ENCODE assay signal across 8 cellular contexts in genomic region chr19:5691205-5691929, GRCh38. TPM values are rescaled to one million over a fixed set of nuclear protein-coding genes. Genes with fewer than 3 reads are reported as not detected.
A peak's percentile ranks its signal among the peaks of the same experiment; 100 is the strongest.
DNase-seq lines count a peak whose midpoint lies in the region; ATAC-seq lines count a peak whose summit lies in the region.

No MANE protein-coding gene starts in this region.

- no peak for ATAC-seq in GM18517 (IDR thresholded peaks at IDR 0.05; ENCODE audit: unreplicated experiment)

- intact Hi-C loops in head of caudate nucleus (cut with DNase I) = no loop called here

- in situ Hi-C loops in GM23248 (cut with MboI) = no loop called here

- H3K27me3 ChIP-seq in GM23248 (replicated peaks; ENCODE audit: insufficient read depth) = no peaks in the 10 kb centered on the region
- no peaks in the 10 kb centered on the region for H3K27me3 ChIP-seq in rectal smooth muscle tissue (ENCODE audit: control insufficient read depth, insufficient read depth, low read length)

- WGBS in GM23248 (ENCODE audit: low coverage in 1 of 2, low lambda C conversion rate in 2 of 2, missing lambda C conversion rate in 2 of 2), 2 experiments = 3 to 6% methylated on average over 32 to 42 of the region's 43 CpGs

- peaks cover 11% of the 10 kb centered on the region; the same call in 1 of the 2 replicates for H3F3A ChIP-seq in GM23248 (ENCODE audit: insufficient read depth)

- H3K36me3 ChIP-seq in GM23248 (ENCODE audit: low read depth) (peaks cover 17% of the 10 kb centered on the region; the same call in 1 of the 2 replicates), rectal smooth muscle tissue (ENCODE audit: control insufficient read depth, insufficient read depth, low read length) (peaks cover 31% of the 10 kb centered on the region)

- H3K79me2 ChIP-seq in GM23248 (ENCODE audit: insufficient read depth) = peaks cover 62% of the 10 kb centered on the region

- H3K4me1 ChIP-seq in GM23248 (ENCODE audit: insufficient read depth) = no peaks in the 10 kb centered on the region
- peaks cover 5% of the 10 kb centered on the region for H3K4me1 ChIP-seq in rectal smooth muscle tissue (ENCODE audit: control insufficient read depth, insufficient read depth, low read length)

- H3K27ac ChIP-seq in GM23248 (peak overlapping the region; percentile 77), rectal smooth muscle tissue (ENCODE audit: low read depth, low read length) (peak overlapping the region; percentile 89)

- H3K4me2 ChIP-seq in GM23248 (ENCODE audit: unreplicated experiment) = peak overlapping the region; percentile 61

- no peaks in the 10 kb centered on the region for H3K9me3 ChIP-seq in GM23248 (ENCODE audit: low read depth)

- peaks cover 9% of the 10 kb centered on the region; the same call in 1 of the 2 replicates for H4K20me1 ChIP-seq in GM23248 (ENCODE audit: insufficient read depth)

- no peaks in the 10 kb centered on the region for H3K9me2 ChIP-seq in GM23248 (ENCODE audit: insufficient read depth)

- H3K9ac ChIP-seq in GM23248 = peak overlapping the region; percentile 86
- H3K9ac ChIP-seq in rectal smooth muscle tissue (ENCODE audit: low read length) = peak overlapping the region; percentile 85

- H2AFZ ChIP-seq in GM23248 = no peak overlapping the region

- peak overlapping the region; percentile 84 for H3K4me3 ChIP-seq in GM23248
- H3K4me3 ChIP-seq in rectal smooth muscle tissue (ENCODE audit: low read length) = peak overlapping the region; percentile 87

- DNase-seq in GM23248 = peak; percentile 60
- DNase-seq in NOMO-1 treated with DMSO at 0.1 percent for 48 hours (lab: John Stamatoyannopoulos, UW; ENCODE audit: unreplicated experiment) = peak; percentile 22
- DNase-seq in activated effector memory CD4-positive, alpha-beta T cell treated with Interleukin-2 at 50 U/mL for 16 hours = peak; percentile 28
- peak in 27 of 42 donors; percentile 15 to 72 (median 35) for DNase-seq in head of caudate nucleus
- DNase-seq in NK-92 (lab: John Stamatoyannopoulos, UW; ENCODE audit: unreplicated experiment) = no peak
- DNase-seq in SK-N-DZ (ENCODE audit: low spot score) = no peak

RNA-seq across cellular contexts. Expression of gene RPL36, which starts 1.3 kb away (rescaled TPM):
- 503 and 678 TPM in 2 replicates for total RNA-seq in GM23248 (2014; rRNA removed; shearing (Covaris generic))
- polyA plus RNA-seq in GM23248 (2016; fragmentation: Nextera tagmentation; extraction: Ambion mirVana) = 1,118 and 1,128 TPM in 2 replicates
- 1,227 and 2,229 TPM in 2 replicates for polyA plus RNA-seq in SK-N-DZ (2014; cell fraction: cytosol; rRNA removed)
- 675 and 1,214 TPM in 2 replicates for polyA plus RNA-seq in SK-N-DZ (2014; cell fraction: nucleus; rRNA removed)

RNA-seq across cellular contexts. Expression of gene HSD11B1L, which starts 10.5 kb away (rescaled TPM):
- total RNA-seq in GM23248 (2014; rRNA removed; shearing (Covaris generic)) = 23.8 and 30.7 TPM in 2 replicates
- 10.9 and 13.4 TPM in 2 replicates for polyA plus RNA-seq in GM23248 (2016; fragmentation: Nextera tagmentation; extraction: Ambion mirVana)
- polyA plus RNA-seq in SK-N-DZ (2014; cell fraction: cytosol; rRNA removed) = 45.0 and 46.0 TPM in 2 replicates
- polyA plus RNA-seq in SK-N-DZ (2014; cell fraction: nucleus; rRNA removed) = 56.8 and 68.8 TPM in 2 replicates

RNA-seq across cellular contexts. Expression of gene MICOS13, which starts 11.1 kb away (rescaled TPM):
- 39.8 and 44.5 TPM in 2 replicates for total RNA-seq in GM23248 (2014; rRNA removed; shearing (Covaris generic))
- polyA plus RNA-seq in GM23248 (2016; fragmentation: Nextera tagmentation; extraction: Ambion mirVana) = 147 and 157 TPM in 2 replicates
- 29.8 and 31.0 TPM in 2 replicates for polyA plus RNA-seq in SK-N-DZ (2014; cell fraction: cytosol; rRNA removed)
- polyA plus RNA-seq in SK-N-DZ (2014; cell fraction: nucleus; rRNA removed) = 26.0 and 26.7 TPM in 2 replicates

RNA-seq across cellular contexts. Expression of gene LONP1, which starts 28.6 kb away (rescaled TPM):
- 119 and 123 TPM in 2 replicates for total RNA-seq in GM23248 (2014; rRNA removed; shearing (Covaris generic))
- 73.7 and 77.5 TPM in 2 replicates for polyA plus RNA-seq in GM23248 (2016; fragmentation: Nextera tagmentation; extraction: Ambion mirVana)
- polyA plus RNA-seq in SK-N-DZ (2014; cell fraction: cytosol; rRNA removed) = 59.6 and 71.5 TPM in 2 replicates
- 130 and 133 TPM in 2 replicates for polyA plus RNA-seq in SK-N-DZ (2014; cell fraction: nucleus; rRNA removed)

RNA-seq across cellular contexts. Expression of gene CATSPERD, which starts 29.1 kb away (rescaled TPM):
- total RNA-seq in GM23248 (2014; rRNA removed; shearing (Covaris generic)) = 0.22 TPM in 1 of 2 replicates, not detected in the other
- not detected in 2 replicates for polyA plus RNA-seq in GM23248 (2016; fragmentation: Nextera tagmentation; extraction: Ambion mirVana)
- not detected in 2 replicates for polyA plus RNA-seq in SK-N-DZ (2014; cell fraction: cytosol; rRNA removed)
- polyA plus RNA-seq in SK-N-DZ (2014; cell fraction: nucleus; rRNA removed) = not detected in 2 replicates

Comparison
In these comparisons a context has a peak if more than half of its experiments do, and no peak if none do; other contexts are left out.
1. DNase-seq: peak in GM23248 (single experiment), NOMO-1 treated with DMSO at 0.1 percent for 48 hours (single experiment), activated effector memory CD4-positive, alpha-beta T cell treated with Interleukin-2 at 50 U/mL for 16 hours (single experiment) and head of caudate nucleus (27 of 42); none in NK-92 (single experiment) and SK-N-DZ (single experiment).